Comparison of ENCODE assay signal across 9 cellular contexts in the genomic region with DNA sequence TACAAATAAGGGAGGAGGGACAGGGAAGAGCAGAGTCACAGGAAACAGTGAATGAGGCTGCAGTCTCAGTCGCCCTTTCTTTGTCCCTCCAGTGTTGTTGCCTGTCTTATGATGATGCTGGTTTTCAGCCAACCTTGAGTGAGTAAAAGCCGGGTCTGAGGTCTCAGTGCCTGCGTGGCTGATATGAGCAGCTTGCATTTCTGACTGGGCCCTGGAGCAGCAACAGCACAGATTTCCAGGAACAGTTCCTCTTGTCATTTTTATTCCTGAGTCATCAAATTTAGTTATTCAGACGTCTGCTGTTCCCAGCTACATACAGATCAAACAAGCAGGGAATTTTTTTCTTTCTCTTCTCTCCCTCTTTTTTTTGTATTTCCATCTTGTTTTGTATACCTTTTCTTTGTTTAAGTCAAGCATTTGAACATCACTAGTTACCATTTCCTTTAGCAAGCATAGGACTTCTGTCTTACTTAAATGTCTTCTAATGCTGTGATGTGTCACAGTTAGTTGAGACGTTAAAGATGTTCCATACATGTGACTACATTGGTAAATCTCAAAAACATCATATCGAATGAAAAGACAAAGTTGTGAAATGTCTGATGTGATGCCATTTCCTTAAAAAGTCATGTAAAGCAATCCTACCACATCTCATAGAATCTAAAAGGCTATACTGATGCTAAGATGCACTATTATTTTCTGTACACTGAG. TPM values are rescaled to one million over a fixed set of nuclear protein-coding genes. Genes with fewer than 3 reads are reported as not detected.
DNase-seq lines count a peak whose midpoint lies in the region; ATAC-seq and TF ChIP-seq lines count a peak whose summit lies in the region.
"Had no signal": no experiment of that assay in that cellular context is flagged by ENCODE, and none has a peak within 500 bp of the region (broad histone marks: within the 10 kb centered on the region; RNA-seq: fewer than 3 reads in every experiment).

No MANE protein-coding gene starts in this region.

- H3K9ac ChIP-seq in SK-N-MC (ENCODE audit: insufficient read length) = no peak overlapping the region

- intact Hi-C loops in naive thymus-derived CD4-positive, alpha-beta T cell (cut with micrococcal nuclease) = loop anchor here in 1 of 2 donors (1.0 kb wide), 3 partner anchors 18 to 145 kb away; a partner anchor contains a TSS

- CTCF ChIA-PET in naive thymus-derived CD4-positive, alpha-beta T cell (lab: Charles Lee) = no interaction called here

- H3K36me3 Mint-ChIP-seq in naive thymus-derived CD4-positive, alpha-beta T cell = peaks cover 0 to 32% (median 11%) of the 10 kb centered on the region in 5 donors

- peaks cover 0 to 7% (median 5%) of the 10 kb centered on the region in 11 donors for H3K9me3 Mint-ChIP-seq in naive thymus-derived CD4-positive, alpha-beta T cell

- DNase-seq in SK-N-MC (ENCODE audit: low read depth, low spot score) = peak; percentile 22
- DNase-seq in coronary artery (ENCODE audit: low spot score) = no peak
- DNase-seq in naive thymus-derived CD4-positive, alpha-beta T cell = peak in 7 of 9 donors; percentile 21 to 50 (median 45)
- DNase-seq in NCI-H526 (lab: John Stamatoyannopoulos, UW) = no peak
- no peak for DNase-seq in 8988T
- no peak for DNase-seq in NCI-H2171 (lab: John Stamatoyannopoulos, UW)

- H3K4me3 Mint-ChIP-seq in naive thymus-derived CD4-positive, alpha-beta T cell = peak overlapping the region; percentile 13 to 90 (median 74)

- peaks cover 5 to 26% of the 10 kb centered on the region in 2 donors for H3K4me1 ChIP-seq in naive thymus-derived CD4-positive, alpha-beta T cell (ENCODE audit: control insufficient read depth in 2 of 2, insufficient read depth in 2 of 2, low read length in 2 of 2)

- H3K27ac ChIP-seq in SK-N-MC (peak overlapping the region; percentile 47), coronary artery (peak overlapping the region; percentile 6 to 53)
- H3K27ac ChIP-seq in naive thymus-derived CD4-positive, alpha-beta T cell (ENCODE audit: low read depth, low read length) = peak overlapping the region; percentile 58
- H3K27ac ChIP-seq: HL-60 had no signal

- H3K36me3 ChIP-seq in SK-N-MC (ENCODE audit: insufficient read depth, low read length) = no peaks in the 10 kb centered on the region
- H3K36me3 ChIP-seq in naive thymus-derived CD4-positive, alpha-beta T cell (ENCODE audit: control insufficient read depth in 2 of 3, insufficient read depth in 3 of 3, low read length in 3 of 3) = no peaks in the 10 kb centered on the region

- POLR2A ChIA-PET in naive thymus-derived CD4-positive, alpha-beta T cell (lab: Charles Lee) = interaction anchor here (0.7 kb wide), 2 partner anchors 12 to 442 kb away, joined by 3 read pairs; no protein-coding TSS in a partner anchor

- peaks cover 12 to 73% (median 46%) of the 10 kb centered on the region in 7 donors for H3K4me1 Mint-ChIP-seq in naive thymus-derived CD4-positive, alpha-beta T cell

- no peaks in the 10 kb centered on the region for H3K27me3 ChIP-seq in naive thymus-derived CD4-positive, alpha-beta T cell (ENCODE audit: control insufficient read depth in 2 of 2, insufficient read depth in 2 of 2, low read length in 2 of 2)

- H3K4me3 ChIP-seq in SK-N-MC (peak overlapping the region; percentile 35), coronary artery (no peak overlapping the region)
- peak overlapping the region; percentile 1 for H3K4me3 ChIP-seq in naive thymus-derived CD4-positive, alpha-beta T cell (ENCODE audit: low read length)

- no peak for TF ChIP-seq CTCF in coronary artery (IDR thresholded peaks at IDR 0.05)

- ATAC-seq in GM18502 (IDR thresholded peaks at IDR 0.05; ENCODE audit: poor library complexity, unreplicated experiment) (peak; percentile 62), HG02840 (IDR thresholded peaks at IDR 0.05; ENCODE audit: low FRiP score, unreplicated experiment) (no peak)
- ATAC-seq in naive thymus-derived CD4-positive, alpha-beta T cell = peak; percentile 75

- peak overlapping the region; percentile 53 to 96 (median 93) for H3K27ac Mint-ChIP-seq in naive thymus-derived CD4-positive, alpha-beta T cell

- H3K9me3 ChIP-seq in SK-N-MC (ENCODE audit: low read depth, low read length) = no peaks in the 10 kb centered on the region
- no peaks in the 10 kb centered on the region for H3K9me3 ChIP-seq in naive thymus-derived CD4-positive, alpha-beta T cell (ENCODE audit: control insufficient read depth in 2 of 3, low read length in 3 of 3)

- no peaks in the 10 kb centered on the region for H3K27me3 Mint-ChIP-seq in naive thymus-derived CD4-positive, alpha-beta T cell

RNA-seq across cellular contexts. Expression of a gene that starts 26.6 kb away (rescaled TPM):
- total RNA-seq in naive thymus-derived CD4-positive, alpha-beta T cell = 10 to 100 TPM in 3 of 5 experiments, 1 to 10 TPM in 2; 1.6 to 27.7 (median 16.7) TPM
- 10 to 100 TPM; 10.6 to 22.6 TPM for polyA plus RNA-seq in naive thymus-derived CD4-positive, alpha-beta T cell

Comparison
In these comparisons a context has a peak if more than half of its experiments do, and no peak if none do; other contexts are left out.
1. DNase-seq: peak in SK-N-MC (single experiment) and naive thymus-derived CD4-positive, alpha-beta T cell (7 of 9); none in coronary artery (single experiment), NCI-H526 (0 of 2), 8988T (single experiment) and NCI-H2171 (single experiment).
2. Peak in every context shown above with its lines, with median percentiles within 50 percentile points of each other: H3K27ac ChIP-seq.